14 cellular contexts compared by ENCODE assay signal in the genomic region with DNA sequence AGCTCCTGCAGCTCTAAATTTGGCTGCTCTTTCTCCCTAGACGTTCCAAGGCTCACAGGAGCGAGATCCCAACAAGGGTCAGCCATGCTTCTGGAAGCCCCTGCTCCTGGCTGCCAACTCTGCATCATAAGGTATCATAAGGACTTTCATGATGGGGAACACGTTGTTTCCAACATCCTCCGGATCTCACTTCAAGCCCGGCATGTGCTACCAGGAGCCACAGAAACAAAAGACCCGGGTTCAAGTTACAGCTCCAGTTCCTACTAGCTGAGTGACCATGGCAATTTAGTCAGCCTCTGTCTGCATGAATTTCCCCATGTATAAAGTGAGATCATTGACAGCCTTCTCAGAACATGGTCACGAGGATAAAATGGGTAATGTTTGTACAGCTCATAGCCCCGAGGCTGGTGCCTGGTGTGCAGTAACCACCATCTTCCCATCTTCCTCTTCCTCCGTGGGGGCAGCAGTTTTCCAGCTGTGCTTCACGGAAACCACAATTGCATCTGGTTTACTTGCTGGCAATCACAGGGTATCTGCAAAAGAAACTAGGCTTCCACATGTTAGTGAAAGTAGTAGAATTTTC.
DNase-seq lines count a peak whose midpoint lies in the region; FAIRE-seq and TF ChIP-seq lines count a peak whose summit lies in the region.
"Had no signal": no experiment of that assay in that cellular context is flagged by ENCODE, and none has a peak within 500 bp of the region (broad histone marks: within the 10 kb centered on the region; RNA-seq: fewer than 3 reads in every experiment).

No MANE protein-coding gene starts in this region.

- no peak for TF ChIP-seq POLR2A in NB4 (IDR thresholded peaks at IDR 0.05; ENCODE audit: extremely low read depth, insufficient read length)

- H3K36me3 ChIP-seq in bronchial epithelial cell (ENCODE audit: control insufficient read depth, insufficient read depth, low read length), result no peaks in the 10 kb centered on the region
- H3K36me3 ChIP-seq: adrenal gland, upper lobe of left lung had no signal

- H3K27me3 ChIP-seq in bronchial epithelial cell (ENCODE audit: control insufficient read depth, insufficient read depth, low read length), result no peaks in the 10 kb centered on the region
- H3K27me3 ChIP-seq: adrenal gland, upper lobe of left lung had no signal

- no peak overlapping the region for H3K4me3 ChIP-seq in NB4 (ENCODE audit: low read depth, low read length)
- H3K4me3 ChIP-seq in bronchial epithelial cell (ENCODE audit: low read depth, low read length), result no peak overlapping the region
- H3K4me3 ChIP-seq: adrenal gland, K562, upper lobe of left lung had no signal

- FAIRE-seq in bronchial epithelial cell (lab: Jason Lieb, UNC), result peak; percentile 79
- FAIRE-seq: K562 had no signal

- DNase-seq in SKM-1 treated with dmso at 0.1 percent for 144 hours (lab: John Stamatoyannopoulos, UW; ENCODE audit: unreplicated experiment) (peak; percentile 31), SKM-1 (lab: John Stamatoyannopoulos, UW; ENCODE audit: unreplicated experiment) (no peak), NB4 (ENCODE audit: low read depth) (peak; percentile 87), bronchial epithelial cell (ENCODE audit: low read depth) (peak; percentile 77), stromal cell of bone marrow (ENCODE audit: low read depth) (peak; percentile 52), C1 segment of cervical spinal cord (lab: John Stamatoyannopoulos, UW) (no peak), NCI-H128 (lab: John Stamatoyannopoulos, UW; ENCODE audit: unreplicated experiment) (no peak)
- no peak for DNase-seq in effector CD8-positive, alpha-beta T cell (lab: John Stamatoyannopoulos, UW)
- DNase-seq: adrenal gland, left colon, NCI-H510A, SHP77, upper lobe of left lung had no signal

- TF ChIP-seq CTCF in NB4 (IDR thresholded peaks at IDR 0.05; ENCODE audit: low read depth, low read length) (no peak), bronchial epithelial cell (IDR thresholded peaks at IDR 0.05; ENCODE audit: insufficient read depth, low read length, severe bottlenecking) (no peak)

Comparison
In these comparisons a context has a peak if more than half of its experiments do, and no peak if none do; other contexts are left out.
1. DNase-seq: peak in SKM-1 treated with dmso at 0.1 percent for 144 hours (single experiment), NB4 (single experiment), bronchial epithelial cell (single experiment) and stromal cell of bone marrow (single experiment); none in SKM-1 (single experiment), C1 segment of cervical spinal cord (0 of 14), effector CD8-positive, alpha-beta T cell (single experiment) and NCI-H128 (single experiment).